ENCODE assay signal across 8 cellular contexts in genomic region chr17:44005865-44006580, GRCh38. TPM values are rescaled to one million over a fixed set of nuclear protein-coding genes. Genes with fewer than 3 reads are reported as not detected.
A peak's percentile ranks its signal among the peaks of the same experiment; 100 is the strongest.
DNase-seq lines count a peak whose midpoint lies in the region; ATAC-seq and TF ChIP-seq lines count a peak whose summit lies in the region.
"Had no signal": no experiment of that assay in that cellular context is flagged by ENCODE, and none has a peak within 500 bp of the region (broad histone marks: within the 10 kb centered on the region; RNA-seq: fewer than 3 reads in every experiment).

No MANE protein-coding gene starts in this region.

- BruUV-seq in PC-3 (replicated peaks; lab: Mats Ljungman, UMichigan) = TSS peak; percentile 75

- TF ChIP-seq CTCF in PC-3 (conservative IDR thresholded peaks at IDR 0.05; ENCODE audit: low read depth, low read length) (peak; percentile 51; the same call in 1 of the 2 replicates), ascending aorta (IDR thresholded peaks at IDR 0.05) (peak in 1 of 3 experiments; percentile 30), smooth muscle cell (IDR thresholded peaks at IDR 0.05; ENCODE audit: borderline replicate concordance, insufficient read depth, poor library complexity, severe bottlenecking) (no peak)

- peaks cover 4% of the 10 kb centered on the region for H3F3A ChIP-seq in PC-3 (ENCODE audit: low read length, unreplicated experiment)
- no peaks in the 10 kb centered on the region for H3F3A ChIP-seq in smooth muscle cell (ENCODE audit: low read depth)

- H3K4me2 ChIP-seq in PC-3 (ENCODE audit: low read length) = peak overlapping the region; percentile 96
- H3K4me2 ChIP-seq in smooth muscle cell = peak overlapping the region; percentile 99

- POLR2A ChIA-PET in PC-3 (lab: Charles Lee; ENCODE audit: unreplicated experiment) = interaction anchor here (0.5 to 0.6 kb wide), 3 partner anchors 92 to 117 kb away, joined by 3 to 4 read pairs (median 3); partner anchors contain the start of gene HDAC5

- H3K4me3 ChIP-seq in PC-3 (ENCODE audit: low read length) (peak overlapping the region; percentile 83), ascending aorta (peak overlapping the region; percentile 51 to 67), iPS-18c (ENCODE audit: insufficient read depth, low read depth, low read length) (peak overlapping the region; percentile 49), smooth muscle cell (peak overlapping the region; percentile 81)

- H3K9ac ChIP-seq in PC-3 (ENCODE audit: low read length) = peak overlapping the region; percentile 74
- H3K9ac ChIP-seq in smooth muscle cell (ENCODE audit: low read depth) = no peak overlapping the region

- H3K9me3 ChIP-seq in PC-3 (ENCODE audit: low read length) = no peaks in the 10 kb centered on the region
- no peaks in the 10 kb centered on the region for H3K9me3 ChIP-seq in ascending aorta
- no peaks in the 10 kb centered on the region for H3K9me3 ChIP-seq in iPS-18c (ENCODE audit: control insufficient read depth, insufficient read depth, low read length)
- no peaks in the 10 kb centered on the region for H3K9me3 ChIP-seq in smooth muscle cell (replicated peaks; ENCODE audit: low read depth)

- H3K36me3 ChIP-seq in PC-3 (ENCODE audit: low read depth, low read length) = peaks cover 10% of the 10 kb centered on the region; the same call in 1 of the 2 replicates
- H3K36me3 ChIP-seq in ascending aorta = no peaks in the 10 kb centered on the region
- H3K36me3 ChIP-seq in smooth muscle cell (ENCODE audit: low read depth) = no peaks in the 10 kb centered on the region

- intact Hi-C loops in PC-3 (cut with micrococcal nuclease) (loop anchor here (1.0 to 5.0 kb wide), 3 partner anchors 8 to 131 kb away; partner anchors contain the start of gene TMEM101), ascending aorta (cut with DNase I) (loop anchor here (2.0 to 5.0 kb wide), 3 partner anchors 36 to 116 kb away; partner anchors contain the start of genes G6PC3 and HDAC5)

- H3K79me2 ChIP-seq in PC-3 (ENCODE audit: low read length) (peaks cover 18% of the 10 kb centered on the region; the same call in 1 of the 2 replicates), smooth muscle cell (ENCODE audit: low read depth) (no peaks in the 10 kb centered on the region)

- H3K27ac ChIP-seq in PC-3 (ENCODE audit: low read length) = peak overlapping the region; percentile 66
- peak overlapping the region in 1 of 2 donors; percentile 32 for H3K27ac ChIP-seq in ascending aorta
- no peak overlapping the region for H3K27ac ChIP-seq in smooth muscle cell (ENCODE audit: low read depth)

- CTCF ChIA-PET in PC-3 (lab: Charles Lee) = interaction anchor here (0.6 to 1.3 kb wide), 8 partner anchors 12 to 213 kb away, joined by 3 to 5 read pairs (median 4); partner anchors contain the start of gene G6PC3

- H3K9me2 ChIP-seq in PC-3 (replicated peaks; ENCODE audit: low read length) = no peaks in the 10 kb centered on the region

- 5% methylated on average over 47 of the region's 60 CpGs for WGBS in smooth muscle cell (ENCODE audit: low lambda C conversion rate)

- peak; percentile 82 for DNase-seq in PC-3
- no peak for DNase-seq in ascending aorta (ENCODE audit: low spot score in 2 of 2)
- DNase-seq in smooth muscle cell (lab: John Stamatoyannopoulos, UW; ENCODE audit: unreplicated experiment) = no peak

- H3K4me1 ChIP-seq in PC-3 (ENCODE audit: insufficient read depth, low read length) = peaks cover 33% of the 10 kb centered on the region
- H3K4me1 ChIP-seq in ascending aorta = peaks cover 4 to 31% of the 10 kb centered on the region in 2 donors
- peaks cover 26% of the 10 kb centered on the region for H3K4me1 ChIP-seq in smooth muscle cell (ENCODE audit: low read depth)

- H4K20me1 ChIP-seq in PC-3 (ENCODE audit: low read length) = no peaks in the 10 kb centered on the region
- no peaks in the 10 kb centered on the region for H4K20me1 ChIP-seq in smooth muscle cell (ENCODE audit: low read depth)

- ATAC-seq in GM21381 (IDR thresholded peaks at IDR 0.05; ENCODE audit: unreplicated experiment) = peak; percentile 3
- peak; percentile 60 for ATAC-seq in PC-3
- ATAC-seq in HG02938 (IDR thresholded peaks at IDR 0.05; ENCODE audit: unreplicated experiment) = no peak
- no peak for ATAC-seq in GM21723 (IDR thresholded peaks at IDR 0.05; ENCODE audit: unreplicated experiment)

- H3K27me3 ChIP-seq in PC-3 (ENCODE audit: low read length) (no peaks in the 10 kb centered on the region), ascending aorta (no peaks in the 10 kb centered on the region), smooth muscle cell (ENCODE audit: low read depth) (peaks cover 30% of the 10 kb centered on the region)

- H2AFZ ChIP-seq in PC-3 (ENCODE audit: low read length) (peak overlapping the region; percentile 63), smooth muscle cell (ENCODE audit: low read depth) (no peak overlapping the region)

RNA-seq across cellular contexts. Expression of gene NAGS, which starts 1.6 kb away (rescaled TPM):
- total RNA-seq in PC-3 (2014; rRNA removed) (13.5 and 14.3 TPM in 2 replicates), ascending aorta (48.2 TPM), smooth muscle cell (0.49 and 1.3 TPM in 2 replicates)
- 1.5 and 1.6 TPM in 2 replicates for polyA plus RNA-seq in smooth muscle cell

RNA-seq across cellular contexts. Expression of gene TMEM101, which starts 8.7 kb away (rescaled TPM):
- total RNA-seq in PC-3 (2014; rRNA removed) (75.5 and 85.8 TPM in 2 replicates), ascending aorta (11.0 TPM), smooth muscle cell (25.2 and 35.1 TPM in 2 replicates)
- polyA plus RNA-seq in smooth muscle cell = 36.1 and 39.9 TPM in 2 replicates

RNA-seq across cellular contexts. Expression of gene PYY, which starts 52.3 kb away (rescaled TPM):
- total RNA-seq in PC-3 (2014; rRNA removed) (not detected in 2 replicates), ascending aorta (not detected), smooth muscle cell (not detected in 2 replicates)
- polyA plus RNA-seq in smooth muscle cell = 0.33 TPM in 1 of 2 replicates, not detected in the other
- total RNA-seq: subcutaneous adipose tissue had no signal

Comparison
In these comparisons a context has a peak if more than half of its experiments do, and no peak if none do; other contexts are left out.
1. ATAC-seq: peak in GM21381 (single experiment) and PC-3 (single experiment); none in HG02938 (single experiment) and GM21723 (single experiment).
2. Peak in every context shown above with its lines, with median percentiles within 50 percentile points of each other: H3K4me3 ChIP-seq.